Comparison of ENCODE assay signal across 8 cellular contexts in genomic region chr1:61157420-61157987, GRCh38.
DNase-seq lines count a peak whose midpoint lies in the region; ATAC-seq and TF ChIP-seq lines count a peak whose summit lies in the region.

No MANE protein-coding gene starts in this region.

- H3K36me3 Mint-ChIP-seq in WTC11 (no peaks in the 10 kb centered on the region), endothelial cell (ENCODE audit: low read depth, unreplicated experiment) (no peaks in the 10 kb centered on the region)

- POLR2A ChIA-PET in WTC11 (lab: Charles Lee) = no interaction called here

- peak overlapping the region; percentile 88; the same call in 1 of the 2 replicates for H3K27ac Mint-ChIP-seq in WTC11
- H3K27ac Mint-ChIP-seq in endothelial cell (ENCODE audit: unreplicated experiment) = no peak overlapping the region

- no peak overlapping the region for H3K4me3 ChIP-seq in HUES48 (ENCODE audit: low read depth, low read length)
- no peak overlapping the region for H3K4me3 ChIP-seq in subcutaneous abdominal adipose tissue (ENCODE audit: low read depth in 1 of 5, low read length in 5 of 5)

- no peaks in the 10 kb centered on the region for H3K9me3 ChIP-seq in HUES48 (ENCODE audit: control insufficient read depth, insufficient read depth, low read length)
- H3K9me3 ChIP-seq in subcutaneous abdominal adipose tissue (ENCODE audit: control insufficient read depth in 5 of 5, low read length in 5 of 5) = no peaks in the 10 kb centered on the region

- intact Hi-C loops in left ventricle myocardium superior (cut with micrococcal nuclease) = no loop called here

- H3K4me1 ChIP-seq in HUES48 (ENCODE audit: control insufficient read depth, insufficient read depth, low read length) = peaks cover 23% of the 10 kb centered on the region
- peaks cover 2 to 31% (median 29%) of the 10 kb centered on the region in 5 donors for H3K4me1 ChIP-seq in subcutaneous abdominal adipose tissue (ENCODE audit: control insufficient read depth in 5 of 5, insufficient read depth in 5 of 5, low read length in 5 of 5)

- H3K36me3 ChIP-seq in HUES48 (ENCODE audit: control insufficient read depth, insufficient read depth, low read length) = no peaks in the 10 kb centered on the region
- peaks cover 0 to 8% (median 4%) of the 10 kb centered on the region in 5 donors for H3K36me3 ChIP-seq in subcutaneous abdominal adipose tissue (ENCODE audit: control insufficient read depth in 5 of 5, insufficient read depth in 5 of 5, low read length in 5 of 5)

- no peak overlapping the region for H3K9ac ChIP-seq in HUES48 (ENCODE audit: low read depth, low read length)
- H3K9ac ChIP-seq in subcutaneous abdominal adipose tissue (ENCODE audit: low read length in 5 of 5) = no peak overlapping the region

- peaks cover 43% of the 10 kb centered on the region for H3K4me1 Mint-ChIP-seq in WTC11
- H3K4me1 Mint-ChIP-seq in endothelial cell (ENCODE audit: unreplicated experiment) = peaks cover 13% of the 10 kb centered on the region

- TF ChIP-seq CTCF in WTC11 (IDR thresholded peaks at IDR 0.05) (no peak), endothelial cell (IDR thresholded peaks at IDR 0.05; ENCODE audit: unreplicated experiment) (no peak)

- DNase-seq in WTC11 (ENCODE audit: low spot score) (no peak), left ventricle myocardium superior (no peak), superior temporal gyrus (ENCODE audit: extremely low spot score) (no peak), endothelial cell (ENCODE audit: low spot score) (no peak), NCI-H748 treated with DMSO at 0.1 percent for 48 hours (lab: John Stamatoyannopoulos, UW) (no peak)

- no peak overlapping the region for H3K4me3 Mint-ChIP-seq in WTC11
- no peak overlapping the region for H3K4me3 Mint-ChIP-seq in endothelial cell (ENCODE audit: unreplicated experiment)

- no peak for ATAC-seq in WTC11
- peak; percentile 69 for ATAC-seq in left ventricle myocardium superior
- ATAC-seq in GM19023 (IDR thresholded peaks at IDR 0.05; ENCODE audit: unreplicated experiment) = no peak

- H3K9me3 Mint-ChIP-seq in WTC11 (no peaks in the 10 kb centered on the region), endothelial cell (ENCODE audit: unreplicated experiment) (no peaks in the 10 kb centered on the region)

- peak overlapping the region; percentile 16 for H3K27ac ChIP-seq in HUES48 (ENCODE audit: low read depth, low read length)
- peak overlapping the region; percentile 64 for H3K27ac ChIP-seq in subcutaneous abdominal adipose tissue (ENCODE audit: low read depth, low read length)

- H3K27me3 ChIP-seq in HUES48 (ENCODE audit: control insufficient read depth, insufficient read depth, low read length) (no peaks in the 10 kb centered on the region), subcutaneous abdominal adipose tissue (ENCODE audit: control insufficient read depth in 5 of 5, insufficient read depth in 4 of 5, low read length in 5 of 5) (no peaks in the 10 kb centered on the region)

- H3K27me3 Mint-ChIP-seq in WTC11 (ENCODE audit: low read depth) (no peaks in the 10 kb centered on the region), endothelial cell (ENCODE audit: unreplicated experiment) (no peaks in the 10 kb centered on the region)

- CTCF ChIA-PET in WTC11 (lab: Charles Lee) = interaction anchor here (1.0 to 2.1 kb wide), 4 partner anchors 108 to 431 kb away, joined by 3 to 9 read pairs (median 4); no protein-coding TSS in a partner anchor

TF ChIP-seq in WTC11, 78 proteins besides CTCF, POLR2A, EP300 and RAD21:
- no peak for TF ChIP-seq ZNF121 (CRISPR knock-in tag; IDR thresholded peaks at IDR 0.05)
- no peak for TF ChIP-seq NR3C1 (CRISPR knock-in tag; conservative IDR thresholded peaks at IDR 0.05; ENCODE audit: low read depth)
- TF ChIP-seq IRF1 (CRISPR knock-in tag; IDR thresholded peaks at IDR 0.05) = no peak
- TF ChIP-seq TP53 (CRISPR knock-in tag; IDR thresholded peaks at IDR 0.05) = no peak
- TF ChIP-seq ELF4 (CRISPR knock-in tag; IDR thresholded peaks at IDR 0.05; ENCODE audit: low read depth) = no peak
- TF ChIP-seq MXD4 (CRISPR knock-in tag; IDR thresholded peaks at IDR 0.05; ENCODE audit: borderline replicate concordance) = no peak
- TF ChIP-seq CDX4 (CRISPR knock-in tag; IDR thresholded peaks at IDR 0.05; ENCODE audit: borderline replicate concordance) = no peak
- TF ChIP-seq GRHL2 (CRISPR knock-in tag; IDR thresholded peaks at IDR 0.05; ENCODE audit: insufficient replicate concordance, severe bottlenecking) = no peak
- TF ChIP-seq CREB1 (CRISPR knock-in tag; IDR thresholded peaks at IDR 0.05) = no peak
- TF ChIP-seq GABPB1 (CRISPR knock-in tag; IDR thresholded peaks at IDR 0.05) = no peak
- TF ChIP-seq FOXJ3 (CRISPR knock-in tag; IDR thresholded peaks at IDR 0.05; ENCODE audit: borderline replicate concordance) = no peak
- no peak for TF ChIP-seq TEAD4 (CRISPR knock-in tag; IDR thresholded peaks at IDR 0.05)
- no peak for TF ChIP-seq MAX (CRISPR knock-in tag; IDR thresholded peaks at IDR 0.05)
- TF ChIP-seq CBFB (CRISPR knock-in tag; IDR thresholded peaks at IDR 0.05; ENCODE audit: low read depth) = no peak
